Comparison of ENCODE assay signal across 2 cellular contexts in the genomic region with DNA sequence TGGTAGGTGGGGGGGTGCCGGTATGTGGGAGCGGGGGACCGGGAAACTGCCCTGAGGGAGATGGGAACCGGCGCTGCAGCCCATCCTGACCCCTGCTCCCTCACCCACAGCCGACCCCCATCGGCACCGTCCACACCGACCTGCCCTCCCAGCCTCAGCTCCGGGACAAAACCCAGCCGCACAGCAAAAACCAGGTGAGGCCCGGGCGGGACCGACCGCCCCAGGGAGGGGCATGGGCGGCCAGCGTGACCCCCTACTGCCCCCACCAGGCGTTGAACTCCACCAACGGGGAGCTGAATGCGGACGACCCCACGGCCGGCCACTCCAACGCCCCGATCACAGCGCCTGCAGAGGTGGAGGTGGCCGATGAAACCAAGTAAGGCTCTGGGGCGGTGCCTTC.
TF ChIP-seq lines count a peak whose summit lies in the region.

No MANE protein-coding gene starts in this region.

TF ChIP-seq in GM23338, 12 proteins besides CTCF, POLR2A, EP300 and RAD21:
- TF ChIP-seq, protein P1, sequence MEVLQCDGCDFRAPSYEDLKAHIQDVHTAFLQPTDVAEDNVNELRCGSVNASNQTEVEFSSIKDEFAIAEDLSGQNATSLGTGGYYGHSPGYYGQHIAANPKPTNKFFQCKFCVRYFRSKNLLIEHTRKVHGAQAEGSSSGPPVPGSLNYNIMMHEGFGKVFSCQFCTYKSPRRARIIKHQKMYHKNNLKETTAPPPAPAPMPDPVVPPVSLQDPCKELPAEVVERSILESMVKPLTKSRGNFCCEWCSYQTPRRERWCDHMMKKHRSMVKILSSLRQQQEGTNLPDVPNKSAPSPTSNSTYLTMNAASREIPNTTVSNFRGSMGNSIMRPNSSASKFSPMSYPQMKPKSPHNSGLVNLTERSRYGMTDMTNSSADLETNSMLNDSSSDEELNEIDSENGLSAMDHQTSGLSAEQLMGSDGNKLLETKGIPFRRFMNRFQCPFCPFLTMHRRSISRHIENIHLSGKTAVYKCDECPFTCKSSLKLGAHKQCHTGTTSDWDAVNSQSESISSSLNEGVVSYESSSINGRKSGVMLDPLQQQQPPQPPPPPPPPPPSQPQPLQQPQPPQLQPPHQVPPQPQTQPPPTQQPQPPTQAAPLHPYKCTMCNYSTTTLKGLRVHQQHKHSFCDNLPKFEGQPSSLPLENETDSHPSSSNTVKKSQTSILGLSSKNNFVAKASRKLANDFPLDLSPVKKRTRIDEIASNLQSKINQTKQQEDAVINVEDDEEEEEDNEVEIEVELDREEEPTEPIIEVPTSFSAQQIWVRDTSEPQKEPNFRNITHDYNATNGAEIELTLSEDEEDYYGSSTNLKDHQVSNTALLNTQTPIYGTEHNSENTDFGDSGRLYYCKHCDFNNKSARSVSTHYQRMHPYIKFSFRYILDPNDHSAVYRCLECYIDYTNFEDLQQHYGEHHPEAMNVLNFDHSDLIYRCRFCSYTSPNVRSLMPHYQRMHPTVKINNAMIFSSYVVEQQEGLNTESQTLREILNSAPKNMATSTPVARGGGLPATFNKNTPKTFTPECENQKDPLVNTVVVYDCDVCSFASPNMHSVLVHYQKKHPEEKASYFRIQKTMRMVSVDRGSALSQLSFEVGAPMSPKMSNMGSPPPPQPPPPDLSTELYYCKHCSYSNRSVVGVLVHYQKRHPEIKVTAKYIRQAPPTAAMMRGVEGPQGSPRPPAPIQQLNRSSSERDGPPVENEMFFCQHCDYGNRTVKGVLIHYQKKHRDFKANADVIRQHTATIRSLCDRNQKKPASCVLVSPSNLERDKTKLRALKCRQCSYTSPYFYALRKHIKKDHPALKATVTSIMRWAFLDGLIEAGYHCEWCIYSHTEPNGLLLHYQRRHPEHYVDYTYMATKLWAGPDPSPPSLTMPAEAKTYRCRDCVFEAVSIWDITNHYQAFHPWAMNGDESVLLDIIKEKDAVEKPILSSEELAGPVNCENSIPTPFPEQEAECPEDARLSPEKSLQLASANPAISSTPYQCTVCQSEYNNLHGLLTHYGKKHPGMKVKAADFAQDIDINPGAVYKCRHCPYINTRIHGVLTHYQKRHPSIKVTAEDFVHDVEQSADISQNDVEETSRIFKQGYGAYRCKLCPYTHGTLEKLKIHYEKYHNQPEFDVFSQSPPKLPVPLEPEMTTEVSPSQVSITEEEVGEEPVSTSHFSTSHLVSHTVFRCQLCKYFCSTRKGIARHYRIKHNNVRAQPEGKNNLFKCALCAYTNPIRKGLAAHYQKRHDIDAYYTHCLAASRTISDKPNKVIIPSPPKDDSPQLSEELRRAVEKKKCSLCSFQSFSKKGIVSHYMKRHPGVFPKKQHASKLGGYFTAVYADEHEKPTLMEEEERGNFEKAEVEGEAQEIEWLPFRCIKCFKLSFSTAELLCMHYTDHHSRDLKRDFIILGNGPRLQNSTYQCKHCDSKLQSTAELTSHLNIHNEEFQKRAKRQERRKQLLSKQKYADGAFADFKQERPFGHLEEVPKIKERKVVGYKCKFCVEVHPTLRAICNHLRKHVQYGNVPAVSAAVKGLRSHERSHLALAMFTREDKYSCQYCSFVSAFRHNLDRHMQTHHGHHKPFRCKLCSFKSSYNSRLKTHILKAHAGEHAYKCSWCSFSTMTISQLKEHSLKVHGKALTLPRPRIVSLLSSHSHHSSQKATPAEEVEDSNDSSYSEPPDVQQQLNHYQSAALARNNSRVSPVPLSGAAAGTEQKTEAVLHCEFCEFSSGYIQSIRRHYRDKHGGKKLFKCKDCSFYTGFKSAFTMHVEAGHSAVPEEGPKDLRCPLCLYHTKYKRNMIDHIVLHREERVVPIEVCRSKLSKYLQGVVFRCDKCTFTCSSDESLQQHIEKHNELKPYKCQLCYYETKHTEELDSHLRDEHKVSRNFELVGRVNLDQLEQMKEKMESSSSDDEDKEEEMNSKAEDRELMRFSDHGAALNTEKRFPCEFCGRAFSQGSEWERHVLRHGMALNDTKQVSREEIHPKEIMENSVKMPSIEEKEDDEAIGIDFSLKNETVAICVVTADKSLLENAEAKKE (CRISPR knock-in tag; IDR thresholded peaks at IDR 0.05), result no peak
- TF ChIP-seq EZH2 (IDR thresholded peaks at IDR 0.05; ENCODE audit: low read depth, unreplicated experiment) (no peak), JUNB (IDR thresholded peaks at IDR 0.05; ENCODE audit: unreplicated experiment) (no peak), POLR2AphosphoS5 (IDR thresholded peaks at IDR 0.05; ENCODE audit: low read depth) (no peak), CREB1 (CRISPR knock-in tag; IDR thresholded peaks at IDR 0.05; ENCODE audit: low read depth) (no peak), EZH2phosphoT487 (IDR thresholded peaks at IDR 0.05; ENCODE audit: unreplicated experiment) (no peak), STAT1 (IDR thresholded peaks at IDR 0.05; ENCODE audit: unreplicated experiment) (no peak), ZNF331 (CRISPR knock-in tag; IDR thresholded peaks at IDR 0.05; ENCODE audit: low read depth) (no peak)
- TF ChIP-seq, protein P2, sequence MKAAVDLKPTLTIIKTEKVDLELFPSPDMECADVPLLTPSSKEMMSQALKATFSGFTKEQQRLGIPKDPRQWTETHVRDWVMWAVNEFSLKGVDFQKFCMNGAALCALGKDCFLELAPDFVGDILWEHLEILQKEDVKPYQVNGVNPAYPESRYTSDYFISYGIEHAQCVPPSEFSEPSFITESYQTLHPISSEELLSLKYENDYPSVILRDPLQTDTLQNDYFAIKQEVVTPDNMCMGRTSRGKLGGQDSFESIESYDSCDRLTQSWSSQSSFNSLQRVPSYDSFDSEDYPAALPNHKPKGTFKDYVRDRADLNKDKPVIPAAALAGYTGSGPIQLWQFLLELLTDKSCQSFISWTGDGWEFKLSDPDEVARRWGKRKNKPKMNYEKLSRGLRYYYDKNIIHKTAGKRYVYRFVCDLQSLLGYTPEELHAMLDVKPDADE (IDR thresholded peaks at IDR 0.05), result no peak
TF ChIP-seq in GM23338: peak in this region for 0.

TF ChIP-seq in endothelial cell of umbilical vein, 7 proteins besides CTCF, POLR2A, EP300 and RAD21:
- TF ChIP-seq GATA2 (IDR thresholded peaks at IDR 0.05; ENCODE audit: insufficient read depth, insufficient read length, low read depth, low read length) (no peak), POLR2AphosphoS5 (IDR thresholded peaks at IDR 0.05; ENCODE audit: insufficient read depth, low read depth, low read length) (no peak), JUN (IDR thresholded peaks at IDR 0.05; ENCODE audit: borderline replicate concordance, insufficient read depth, insufficient read length, low read depth) (no peak), FOS (IDR thresholded peaks at IDR 0.05; ENCODE audit: borderline replicate concordance, insufficient read depth, low read length) (no peak), EZH2 (IDR thresholded peaks at IDR 0.05; ENCODE audit: borderline replicate concordance, low read depth, low read length, severe bottlenecking) (no peak), MYC (IDR thresholded peaks at IDR 0.05; ENCODE audit: low read depth, low read length) (no peak)
- TF ChIP-seq, protein P3, sequence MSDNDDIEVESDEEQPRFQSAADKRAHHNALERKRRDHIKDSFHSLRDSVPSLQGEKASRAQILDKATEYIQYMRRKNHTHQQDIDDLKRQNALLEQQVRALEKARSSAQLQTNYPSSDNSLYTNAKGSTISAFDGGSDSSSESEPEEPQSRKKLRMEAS (IDR thresholded peaks at IDR 0.05; ENCODE audit: insufficient read depth, insufficient read length), result no peak
TF ChIP-seq in endothelial cell of umbilical vein: peak in this region for 0.
